In genomic region chr4:38119663-38120374, GRCh38 we compare ENCODE assay signal across 13 cellular contexts.
DNase-seq lines count a peak whose midpoint lies in the region; ATAC-seq, FAIRE-seq and TF ChIP-seq lines count a peak whose summit lies in the region.
"Had no signal": no experiment of that assay in that cellular context is flagged by ENCODE, and none has a peak within 500 bp of the region (broad histone marks: within the 10 kb centered on the region; RNA-seq: fewer than 3 reads in every experiment).

No MANE protein-coding gene starts in this region.

- TF ChIP-seq CTCF in AG09309 (IDR thresholded peaks at IDR 0.05; ENCODE audit: control insufficient read depth, insufficient read depth, low read depth, low read length, missing control alignments): no peak
- TF ChIP-seq CTCF in GM12878 (IDR thresholded peaks at IDR 0.05 in 2 of 3, conservative IDR thresholded peaks at IDR 0.05 in 1 of 3; ENCODE audit: control insufficient read depth in 2 of 3, extremely low read depth in 1 of 3, insufficient read depth in 1 of 3, low read depth in 3 of 3, low read length in 3 of 3): no peak
- TF ChIP-seq CTCF in left lung (IDR thresholded peaks at IDR 0.05): no peak

- no peak for TF ChIP-seq EP300 in GM12878 (IDR thresholded peaks at IDR 0.05; ENCODE audit: borderline replicate concordance in 1 of 2, control insufficient read depth in 1 of 2, low read depth in 2 of 2, low read length in 2 of 2)

- H4K20me1 ChIP-seq in GM12878 (ENCODE audit: control insufficient read depth, insufficient read depth): no peaks in the 10 kb centered on the region

- SMC1A ChIA-PET in GM12878 (lab: Charles Lee; ENCODE audit: uncharacterized antibody, unreplicated experiment): interaction anchor here (0.6 to 1.7 kb wide), 19 partner anchors 9 to 1221 kb away, joined by 3 to 14 read pairs (median 4); no protein-coding TSS in a partner anchor

- CTCF ChIA-PET in GM12878 (lab: Yijun Ruan, JAX): interaction anchor here (0.7 to 1.7 kb wide), 7 partner anchors 8 to 60 kb away, joined by 3 to 5 read pairs (median 4); no protein-coding TSS in a partner anchor

- TF ChIP-seq RAD21 in GM12878 (IDR thresholded peaks at IDR 0.05; ENCODE audit: insufficient read depth, low read depth, low read length): no peak

- peak; percentile 56 for DNase-seq in AG09309 (ENCODE audit: low read depth)
- peak; percentile 78 for DNase-seq in HTR-8/SVneo (ENCODE audit: insufficient read length, low spot score)
- DNase-seq in GM12878 (ENCODE audit: low read depth, low spot score): no peak
- DNase-seq in left lung: no peak
- DNase-seq in activated CD4-positive, alpha-beta T cell treated with anti-CD3 and anti-CD28 coated beads, Interleukin-2, amount 10 ng/mL, durations not matched to agents 24 days and 14 days: no peak
- no peak for DNase-seq in KG1 (lab: John Stamatoyannopoulos, UW)
- DNase-seq in UCSD-AML1 (lab: John Stamatoyannopoulos, UW; ENCODE audit: unreplicated experiment): no peak
- DNase-seq: DND-41; gastrocnemius medialis; posterior cingulate gyrus; SHP77; stimulated activated naive CD4-positive, alpha-beta T cell treated with Interleukin-2 at 50 U/mL for 16 hours had no signal

- intact Hi-C loops in GM12878 (cut with micrococcal nuclease; ENCODE audit: unreplicated experiment): no loop called here
- intact Hi-C loops in left lung (cut with DNase I): no loop called here
- intact Hi-C loops in activated CD4-positive, alpha-beta T cell treated with anti-CD3 and anti-CD28 coated beads, Interleukin-2, amount 10 ng/mL, durations not matched to agents 24 days and 14 days (cut with micrococcal nuclease): no loop called here

- TF ChIP-seq POLR2A in GM12878 (IDR thresholded peaks at IDR 0.05; ENCODE audit: low read depth, low read length): no peak

- H3K4me3 Mint-ChIP-seq in activated CD4-positive, alpha-beta T cell treated with anti-CD3 and anti-CD28 coated beads, Interleukin-2, amount 10 ng/mL, durations not matched to agents 24 days and 14 days: no peak overlapping the region

- no TSS peak for BruUV-seq in GM12878 (replicated peaks; lab: Mats Ljungman, UMichigan)

- peaks cover 50% of the 10 kb centered on the region for H3K36me3 Mint-ChIP-seq in activated CD4-positive, alpha-beta T cell treated with anti-CD3 and anti-CD28 coated beads, Interleukin-2, amount 10 ng/mL, durations not matched to agents 24 days and 14 days (ENCODE audit: low read depth)

- in situ Hi-C loops in GM12878 (cut with MboI): no loop called here

- ATAC-seq in GM12878 (peak; percentile 47; the same call in 2 of the 3 replicates), left lung (peak; percentile 31), HG03196 (IDR thresholded peaks at IDR 0.05; ENCODE audit: unreplicated experiment) (no peak)
- ATAC-seq: gastrocnemius medialis had no signal

- peaks cover 10% of the 10 kb centered on the region for H3K4me1 Mint-ChIP-seq in activated CD4-positive, alpha-beta T cell treated with anti-CD3 and anti-CD28 coated beads, Interleukin-2, amount 10 ng/mL, durations not matched to agents 24 days and 14 days

- H3K9me3 Mint-ChIP-seq in activated CD4-positive, alpha-beta T cell treated with anti-CD3 and anti-CD28 coated beads, Interleukin-2, amount 10 ng/mL, durations not matched to agents 24 days and 14 days: no peaks in the 10 kb centered on the region

- peaks cover 19% of the 10 kb centered on the region for H3K4me1 ChIP-seq in GM12878 (ENCODE audit: control insufficient read depth, insufficient read depth, low read length)
- peaks cover 0 to 12% of the 10 kb centered on the region in 2 donors for H3K4me1 ChIP-seq in left lung

- H3K36me3 ChIP-seq in GM12878 (ENCODE audit: control insufficient read depth in 2 of 2, insufficient read depth in 2 of 2, low read length in 1 of 2) (peaks cover 3 to 15% of the 10 kb centered on the region in 2 experiments), left lung (peaks cover 0 to 65% of the 10 kb centered on the region in 2 donors)

- H3K4me2 ChIP-seq in GM12878 (ENCODE audit: control insufficient read depth, insufficient read depth): no peak overlapping the region

- no peaks in the 10 kb centered on the region for H3K9me3 ChIP-seq in GM12878 (replicated peaks; ENCODE audit: control insufficient read depth, insufficient read depth, low read length)
- H3K9me3 ChIP-seq in left lung: no peaks in the 10 kb centered on the region
- H3K9me3 ChIP-seq: gastrocnemius medialis had no signal

- FAIRE-seq in HTR-8/SVneo (lab: Jason Lieb, UNC) (no peak), GM12878 (lab: Jason Lieb, UNC) (no peak)

- no peak overlapping the region for H3K27ac ChIP-seq in GM12878 (ENCODE audit: control insufficient read depth, insufficient read depth)
- H3K27ac ChIP-seq in left lung: no peak overlapping the region
- H3K27ac ChIP-seq: gastrocnemius medialis had no signal

- H3K4me3 ChIP-seq in AG09309 (ENCODE audit: control insufficient read depth, low read depth, low read length): no peak overlapping the region
- no peak overlapping the region for H3K4me3 ChIP-seq in GM12878
- H3K4me3 ChIP-seq in left lung: no peak overlapping the region
- H3K4me3 ChIP-seq: gastrocnemius medialis had no signal

- H3K9ac ChIP-seq in GM12878 (ENCODE audit: control insufficient read depth, insufficient read depth, low read length): no peak overlapping the region

- H3K27me3 Mint-ChIP-seq in activated CD4-positive, alpha-beta T cell treated with anti-CD3 and anti-CD28 coated beads, Interleukin-2, amount 10 ng/mL, durations not matched to agents 24 days and 14 days: no peaks in the 10 kb centered on the region

- H3K27ac Mint-ChIP-seq in activated CD4-positive, alpha-beta T cell treated with anti-CD3 and anti-CD28 coated beads, Interleukin-2, amount 10 ng/mL, durations not matched to agents 24 days and 14 days: no peak overlapping the region

- no peak overlapping the region for H2AFZ ChIP-seq in GM12878 (ENCODE audit: control insufficient read depth, low read depth, low read length)

- RAD21 ChIA-PET in GM12878 (lab: Charles Lee; ENCODE audit: unreplicated experiment): interaction anchor here (0.7 to 1.5 kb wide), 5 partner anchors 8 to 51 kb away, joined by 3 to 5 read pairs (median 5); no protein-coding TSS in a partner anchor

- no peaks in the 10 kb centered on the region for H3K79me2 ChIP-seq in GM12878 (ENCODE audit: control insufficient read depth, insufficient read depth, low read length)

- POLR2A ChIA-PET in GM12878 (lab: Charles Lee): interaction anchor here (1.3 to 1.6 kb wide), 2 partner anchors 9 to 28 kb away, joined by 3 to 9 read pairs; no protein-coding TSS in a partner anchor

- H3K27me3 ChIP-seq in GM12878 (replicated peaks in 1 of 2; ENCODE audit: control insufficient read depth in 2 of 2, insufficient read depth in 2 of 2, low read length in 1 of 2) (no peaks in the 10 kb centered on the region), left lung (no peaks in the 10 kb centered on the region)
- H3K27me3 ChIP-seq: gastrocnemius medialis had no signal

- WGBS in GM12878 (ENCODE audit: insufficient coverage, insufficient replicate concordance, low lambda C conversion rate, missing lambda C conversion rate): 95% methylated on average over 7 of the region's 7 CpGs

TF ChIP-seq in GM12878, 131 proteins besides CTCF, POLR2A, EP300 and RAD21:
- TF ChIP-seq RUNX3 (IDR thresholded peaks at IDR 0.05; ENCODE audit: low read length) (peak; percentile 72), EZH2 (IDR thresholded peaks at IDR 0.05; ENCODE audit: borderline replicate concordance, control insufficient read depth, low read depth, low read length) (no peak), TBL1XR1 (IDR thresholded peaks at IDR 0.05; ENCODE audit: low read depth, low read length) (no peak), EED (IDR thresholded peaks at IDR 0.05; ENCODE audit: low read depth) (0 out of 2 replicates have a peak, but pooled peaks have one; percentile 18), SUPT20H (IDR thresholded peaks at IDR 0.05; ENCODE audit: borderline replicate concordance, control insufficient read depth, low read depth, low read length) (no peak)

Comparison
In these comparisons a context has a peak if more than half of its experiments do, and no peak if none do; other contexts are left out.
1. DNase-seq: peak in AG09309 (single experiment) and HTR-8/SVneo (single experiment); none in GM12878 (single experiment), left lung (0 of 2), activated CD4-positive, alpha-beta T cell treated with anti-CD3 and anti-CD28 coated beads, Interleukin-2, amount 10 ng/mL, durations not matched to agents 24 days and 14 days (single experiment), KG1 (single experiment) and UCSD-AML1 (single experiment).